Comparison of ENCODE assay signal across 9 cellular contexts in the genomic region with DNA sequence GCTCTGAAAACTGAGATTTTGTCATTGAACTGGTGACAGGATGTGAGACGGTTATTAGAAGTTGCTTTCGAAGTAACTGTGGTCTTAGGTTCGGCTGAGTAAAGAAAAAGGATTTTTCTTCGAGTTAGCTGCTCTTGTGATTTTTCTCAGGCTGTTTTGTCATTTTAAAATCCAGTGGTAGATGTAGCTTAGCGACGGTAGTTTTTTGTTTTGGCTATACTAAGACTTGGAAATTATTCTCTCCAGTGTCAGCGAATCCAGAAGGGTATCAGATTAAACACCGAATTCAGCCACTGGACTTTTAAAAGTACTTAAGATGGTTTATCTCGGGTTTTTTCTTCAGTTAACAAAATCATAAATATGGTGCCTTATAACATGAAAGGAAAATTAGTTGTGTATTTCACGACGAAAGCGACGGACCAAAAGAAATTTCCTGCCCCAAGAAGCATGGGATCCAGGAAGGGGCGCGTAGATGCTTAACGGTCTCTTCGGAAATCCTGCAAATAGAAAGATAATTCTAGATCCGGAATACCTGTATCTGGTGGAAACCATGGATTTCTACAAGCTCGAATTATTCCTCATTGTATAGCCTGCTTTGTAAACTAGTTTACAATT. TPM values are rescaled to one million over a fixed set of nuclear protein-coding genes. Genes with fewer than 3 reads are reported as not detected.
DNase-seq lines count a peak whose midpoint lies in the region; ATAC-seq and TF ChIP-seq lines count a peak whose summit lies in the region.
"Had no signal": no experiment of that assay in that cellular context is flagged by ENCODE, and none has a peak within 500 bp of the region (broad histone marks: within the 10 kb centered on the region; RNA-seq: fewer than 3 reads in every experiment).

No MANE protein-coding gene starts in this region.

- intact Hi-C loops in lower leg skin (cut with DNase I; ENCODE audit: low total_unique reads): no loop called here

- H3K27ac ChIP-seq in tibial nerve: peak overlapping the region; percentile 84 to 98 (median 97)

- H3K9me3 ChIP-seq in tibial nerve: no peaks in the 10 kb centered on the region

- H3K27me3 Mint-ChIP-seq in activated T-cell treated with anti-CD3 and anti-CD28 coated beads, Interleukin-2, amount 50 U/mL, for 72 hours (ENCODE audit: low read depth): no peaks in the 10 kb centered on the region

- H3K36me3 Mint-ChIP-seq in activated T-cell treated with anti-CD3 and anti-CD28 coated beads, Interleukin-2, amount 50 U/mL, for 72 hours (ENCODE audit: insufficient read depth in 2 of 2): peaks cover 2 to 13% of the 10 kb centered on the region in 2 donors

- peaks cover 0 to 51% (median 30%) of the 10 kb centered on the region in 4 donors for H3K4me1 ChIP-seq in tibial nerve

- H3K4me3 ChIP-seq in astrocyte of the spinal cord (ENCODE audit: low read depth, low read length) (peak overlapping the region; percentile 68), lower leg skin (ENCODE audit: low read depth, poor library complexity, severe bottlenecking) (peak overlapping the region; percentile 58), tibial nerve (peak overlapping the region; percentile 55 to 92 (median 74))

- no peak for TF ChIP-seq POLR2A in lower leg skin (IDR thresholded peaks at IDR 0.05)
- no peak for TF ChIP-seq POLR2A in tibial nerve (IDR thresholded peaks at IDR 0.05)

- peaks cover 0 to 31% (median 0%) of the 10 kb centered on the region in 3 donors for H3K36me3 ChIP-seq in tibial nerve

- peak overlapping the region; percentile 90 for H3K27ac Mint-ChIP-seq in activated T-cell treated with anti-CD3 and anti-CD28 coated beads, Interleukin-2, amount 50 U/mL, for 72 hours

- no peak for TF ChIP-seq EP300 in tibial nerve (IDR thresholded peaks at IDR 0.05)

- ATAC-seq in activated T-cell treated with anti-CD3 and anti-CD28 coated beads, Interleukin-2, amount 50 U/mL, for 72 hours (replicated peaks in 1 of 2): no peak
- no peak for ATAC-seq in GM18517 (IDR thresholded peaks at IDR 0.05; ENCODE audit: unreplicated experiment)

- no peaks in the 10 kb centered on the region for H3K9me3 Mint-ChIP-seq in activated T-cell treated with anti-CD3 and anti-CD28 coated beads, Interleukin-2, amount 50 U/mL, for 72 hours

- 60 to 63% methylated on average over 19 of the region's 19 CpGs for WGBS in lower leg skin, 2 donors
- WGBS in tibial nerve, 2 donors: 57 to 61% methylated on average over 19 of the region's 19 CpGs

- TF ChIP-seq CTCF in astrocyte of the spinal cord (IDR thresholded peaks at IDR 0.05; ENCODE audit: low read depth, low read length): no peak
- TF ChIP-seq CTCF in lower leg skin (IDR thresholded peaks at IDR 0.05): no peak
- TF ChIP-seq CTCF in tibial nerve (IDR thresholded peaks at IDR 0.05): peak in 1 of 5 experiments; percentile 1

- peak overlapping the region; percentile 84 to 91 for H3K4me3 Mint-ChIP-seq in activated T-cell treated with anti-CD3 and anti-CD28 coated beads, Interleukin-2, amount 50 U/mL, for 72 hours

- peaks cover 46% of the 10 kb centered on the region for H3K4me1 Mint-ChIP-seq in activated T-cell treated with anti-CD3 and anti-CD28 coated beads, Interleukin-2, amount 50 U/mL, for 72 hours (ENCODE audit: low read depth)

- no peak for DNase-seq in activated T-cell treated with anti-CD3 and anti-CD28 coated beads, Interleukin-2, amount 50 U/mL, for 72 hours
- DNase-seq in activated T-cell treated with anti-CD3 and anti-CD28 coated beads, Interleukin-2, amount 50 U/mL, for 1 hour: no peak
- DNase-seq in astrocyte of the spinal cord (ENCODE audit: low read depth, low spot score) (no peak), lower leg skin (ENCODE audit: low spot score in 2 of 2) (no peak), tibial nerve (ENCODE audit: low spot score in 2 of 2) (no peak), cerebellar cortex (ENCODE audit: low spot score) (no peak), pons (ENCODE audit: low spot score) (no peak)

- in situ Hi-C loops in astrocyte of the spinal cord (cut with HindIII; ENCODE audit: low sequenced_read_pairs): no loop called here

- no peaks in the 10 kb centered on the region for H3K27me3 ChIP-seq in tibial nerve

RNA-seq across cellular contexts. Expression of a gene that starts 1.2 kb away (rescaled TPM):
- 1 to 10 TPM; 3.7 to 4.7 TPM for total RNA-seq in activated T-cell treated with anti-CD3 and anti-CD28 coated beads, Interleukin-2, amount 50 U/mL, for 72 hours
- total RNA-seq in lower leg skin (10 to 100 TPM in 3 of 4 donors, 1 to 10 TPM in 1; 9.7 to 16.3 (median 13.7) TPM), tibial nerve (10 to 100 TPM; 10.7 to 13.6 (median 12.4) TPM)

RNA-seq across cellular contexts. Expression of a gene that starts 27.2 kb away (rescaled TPM):
- total RNA-seq in activated T-cell treated with anti-CD3 and anti-CD28 coated beads, Interleukin-2, amount 50 U/mL, for 72 hours: 10 to 100 TPM in 1 of 2 donors, 1 to 10 TPM in 1; 6.4 to 10.3 TPM
- total RNA-seq in lower leg skin: 10 to 100 TPM in 2 of 4 donors, 1 to 10 TPM in 2; 7.5 to 19.4 (median 11.4) TPM
- 100 to 1,000 TPM in 2 of 4 donors, 10 to 100 TPM in 2; 86.1 to 111 (median 98.1) TPM for total RNA-seq in tibial nerve

RNA-seq across cellular contexts. Expression of a gene that starts 56.5 kb away (rescaled TPM):
- not detected for total RNA-seq in activated T-cell treated with anti-CD3 and anti-CD28 coated beads, Interleukin-2, amount 50 U/mL, for 72 hours
- under 1 TPM in 1 of 4 donors, not detected in 3; 0.88 TPM for total RNA-seq in lower leg skin
- 1 to 10 TPM; 1.1 to 1.6 (median 1.2) TPM for total RNA-seq in tibial nerve
- total RNA-seq: Daoy had no signal

Comparison
In these comparisons a context has a peak if more than half of its experiments do, and no peak if none do; other contexts are left out.
1. RNA of a gene that starts 27.2 kb away (total RNA-seq): 86.1 to 111 TPM in tibial nerve; 7.5 to 19.4 TPM in lower leg skin and 6.4 to 10.3 TPM in activated T-cell treated with anti-CD3 and anti-CD28 coated beads, Interleukin-2, amount 50 U/mL, for 72 hours; every median in the first group is over 4 times any median in the second.
2. Peak in every context shown above with its lines, with median percentiles within 50 percentile points of each other: H3K4me3 ChIP-seq.